ENCODE assay signal across 18 cellular contexts in genomic region chr15:64847016-64847415, GRCh38. TPM values are rescaled to one million over a fixed set of nuclear protein-coding genes. Genes with fewer than 3 reads are reported as not detected.
DNase-seq lines count a peak whose midpoint lies in the region; ATAC-seq, FAIRE-seq and TF ChIP-seq lines count a peak whose summit lies in the region.
"Had no signal": no experiment of that assay in that cellular context is flagged by ENCODE, and none has a peak within 500 bp of the region (broad histone marks: within the 10 kb centered on the region; RNA-seq: fewer than 3 reads in every experiment).

No MANE protein-coding gene starts in this region.

- H4K20me1 ChIP-seq in OCI-LY7 (ENCODE audit: insufficient read depth, low read length) = 0 out of 2 replicates have a peak, but pooled peaks cover 4% of the 10 kb centered on the region
- no peaks in the 10 kb centered on the region for H4K20me1 ChIP-seq in keratinocyte (ENCODE audit: control insufficient read depth, extremely low read depth, insufficient read depth, low read length)

- no peak overlapping the region for H3K4me3 ChIP-seq in OCI-LY7 (ENCODE audit: low read depth, low read length, poor library complexity, severe bottlenecking)
- peak overlapping the region in 1 of 3 experiments; percentile 46 for H3K4me3 ChIP-seq in keratinocyte (ENCODE audit: control insufficient read depth in 2 of 3, extremely low read depth in 1 of 3, insufficient read depth in 2 of 3, low read depth in 1 of 3, low read length in 3 of 3)
- H3K4me3 ChIP-seq: breast epithelium, testis had no signal

- dilution Hi-C loops in keratinocyte (cut with MboI; ENCODE audit: extremely low pct_ligation_motif_present, low sequenced_read_pairs) = no loop called here

- no peaks in the 10 kb centered on the region for H3K27me3 ChIP-seq in keratinocyte (ENCODE audit: control insufficient read depth, extremely low read depth, insufficient read depth, low read length)
- H3K27me3 ChIP-seq: breast epithelium, testis had no signal

- H3K9me1 ChIP-seq in keratinocyte (ENCODE audit: control insufficient read depth, extremely low read depth, insufficient read depth, low read length) = peaks cover 4% of the 10 kb centered on the region

- intact Hi-C loops in OCI-LY7 (cut with micrococcal nuclease; ENCODE audit: unreplicated experiment) = no loop called here

- H3K27me3 Mint-ChIP-seq in HFFc6 (ENCODE audit: insufficient read depth) = no peaks in the 10 kb centered on the region; the same call in 1 of the 2 replicates
- no peaks in the 10 kb centered on the region for H3K27me3 Mint-ChIP-seq in stimulated activated memory B cell treated with anti-CD40 and anti-IgM and Interleukin-4, amounts not matched to agents 10 μg/mL and 1 μg/mL and 100 μg/mL, for 72 hours
- H3K27me3 Mint-ChIP-seq: activated naive CD4-positive, alpha-beta T cell treated with anti-CD3 and anti-CD28 coated beads, Interleukin-2, amount 50 U/mL, for 24 hours had no signal

- BruUV-seq in OCI-LY7 (replicated peaks; lab: Mats Ljungman, UMichigan) = no TSS peak

- H3K4me1 Mint-ChIP-seq in HFFc6 (ENCODE audit: low read depth) = peaks cover 70% of the 10 kb centered on the region
- H3K4me1 Mint-ChIP-seq in stimulated activated memory B cell treated with anti-CD40 and anti-IgM and Interleukin-4, amounts not matched to agents 10 μg/mL and 1 μg/mL and 100 μg/mL, for 72 hours = peaks cover 84% of the 10 kb centered on the region

- no peak for DNase-seq in HFFc6
- DNase-seq in OCI-LY7 (ENCODE audit: low spot score) = no peak
- DNase-seq in keratinocyte (ENCODE audit: low read depth, low spot score) = no peak
- DNase-seq in mucosa of gallbladder (ENCODE audit: low spot score) = no peak
- no peak for DNase-seq in HuH-7 (ENCODE audit: low spot score)
- DNase-seq in NCI-H748 treated with DMSO at 0.1 percent for 48 hours (lab: John Stamatoyannopoulos, UW) = no peak
- DNase-seq in HEK293T (ENCODE audit: extremely low spot score) = no peak
- DNase-seq: C1 segment of cervical spinal cord; DND-41; NCI-H2029 treated with DMSO at 0.1 percent for 48 hours; stimulated activated CD4-positive, alpha-beta T cell treated with anti-CD3 and anti-CD28 coated beads, Interleukin-2, amount 100 ng/mL, for 24 hours; testis had no signal

- H3K36me3 ChIP-seq in OCI-LY7 (ENCODE audit: insufficient read depth, low read length) (peaks cover 33% of the 10 kb centered on the region), keratinocyte (ENCODE audit: control insufficient read depth in 2 of 2, extremely low read depth in 1 of 2, insufficient read depth in 2 of 2, low read length in 2 of 2) (peaks cover 0 to 7% of the 10 kb centered on the region in 2 experiments)
- H3K36me3 ChIP-seq: breast epithelium had no signal

- TF ChIP-seq CTCF in HFFc6 (IDR thresholded peaks at IDR 0.05) (no peak), OCI-LY7 (conservative IDR thresholded peaks at IDR 0.05; ENCODE audit: low read length) (no peak), keratinocyte (optimal IDR thresholded peaks at IDR 0.05 in 1 of 3, IDR thresholded peaks at IDR 0.05 in 1 of 3, conservative IDR thresholded peaks at IDR 0.05 in 1 of 3; ENCODE audit: extremely low read depth in 1 of 3, insufficient read depth in 2 of 3, low read length in 3 of 3) (no peak)

- H3K79me2 ChIP-seq in OCI-LY7 (ENCODE audit: insufficient read depth, low read depth, low read length) (peaks cover 34% of the 10 kb centered on the region), keratinocyte (ENCODE audit: control insufficient read depth, insufficient read depth, low read length) (peaks cover 65% of the 10 kb centered on the region)

- POLR2A ChIA-PET in OCI-LY7 (lab: Charles Lee) (interaction anchor here (0.7 to 1.0 kb wide), 2 partner anchors 47 to 440 kb away, joined by 3 to 5 read pairs; partner anchors contain the start of gene PARP16), HEK293T (lab: Yijun Ruan, JAX) (no interaction called here)

- peaks cover 24% of the 10 kb centered on the region for H3K36me3 Mint-ChIP-seq in HFFc6 (ENCODE audit: low read depth)
- peaks cover 29% of the 10 kb centered on the region for H3K36me3 Mint-ChIP-seq in stimulated activated memory B cell treated with anti-CD40 and anti-IgM and Interleukin-4, amounts not matched to agents 10 μg/mL and 1 μg/mL and 100 μg/mL, for 72 hours

- CTCF ChIA-PET in OCI-LY7 (lab: Charles Lee; ENCODE audit: unreplicated experiment) = no interaction called here
- CTCF ChIA-PET in HEK293T (lab: Yijun Ruan, JAX) = no interaction called here

- no peaks in the 10 kb centered on the region for H3K9me2 ChIP-seq in OCI-LY7 (ENCODE audit: insufficient read depth, low read length)

- peak overlapping the region; percentile 28 for H3K9ac ChIP-seq in keratinocyte (ENCODE audit: control insufficient read depth, extremely low read depth, insufficient read depth, low read length)

- H3K9me3 ChIP-seq in OCI-LY7 (ENCODE audit: low read length) (no peaks in the 10 kb centered on the region), keratinocyte (ENCODE audit: control insufficient read depth, low read depth, low read length) (no peaks in the 10 kb centered on the region)
- H3K9me3 ChIP-seq: breast epithelium, testis had no signal

- ATAC-seq in stimulated activated memory B cell treated with anti-CD40 and anti-IgM and Interleukin-4, amounts not matched to agents 10 μg/mL and 1 μg/mL and 100 μg/mL, for 72 hours = no peak
- ATAC-seq: activated CD4-positive, CD25-positive, alpha-beta regulatory T cell treated with anti-CD3 and anti-CD28 coated beads, Interleukin-2, amount 50 U/mL, for 24 hours; left ventricle myocardium superior; right cardiac atrium had no signal

- H3K4me1 ChIP-seq in OCI-LY7 (ENCODE audit: insufficient read depth, low read length, poor library complexity, severe bottlenecking) = peaks cover 52% of the 10 kb centered on the region
- peaks cover 69% of the 10 kb centered on the region for H3K4me1 ChIP-seq in keratinocyte (ENCODE audit: control insufficient read depth, extremely low read depth, insufficient read depth, low read length)

- FAIRE-seq in keratinocyte (lab: Jason Lieb, UNC) = peak; percentile 77

- H3K4me2 ChIP-seq in OCI-LY7 (ENCODE audit: low read length) = peak overlapping the region; percentile 42
- H3K4me2 ChIP-seq in keratinocyte (ENCODE audit: control insufficient read depth, extremely low read depth, insufficient read depth, low read depth, low read length) = peak overlapping the region; percentile 73

- H3K9me3 Mint-ChIP-seq in HFFc6 = no peaks in the 10 kb centered on the region
- no peaks in the 10 kb centered on the region for H3K9me3 Mint-ChIP-seq in stimulated activated memory B cell treated with anti-CD40 and anti-IgM and Interleukin-4, amounts not matched to agents 10 μg/mL and 1 μg/mL and 100 μg/mL, for 72 hours
- H3K9me3 Mint-ChIP-seq: activated naive CD4-positive, alpha-beta T cell treated with anti-CD3 and anti-CD28 coated beads, Interleukin-2, amount 50 U/mL, for 24 hours had no signal

- H3K27ac ChIP-seq in OCI-LY7 (ENCODE audit: low read depth, low read length, poor library complexity, severe bottlenecking) (no peak overlapping the region), keratinocyte (ENCODE audit: control insufficient read depth, insufficient read depth, low read length) (peak overlapping the region; percentile 29)

- no peak overlapping the region for H3K4me3 Mint-ChIP-seq in HFFc6
- no peak overlapping the region for H3K4me3 Mint-ChIP-seq in stimulated activated memory B cell treated with anti-CD40 and anti-IgM and Interleukin-4, amounts not matched to agents 10 μg/mL and 1 μg/mL and 100 μg/mL, for 72 hours
- H3K4me3 Mint-ChIP-seq: activated naive CD4-positive, alpha-beta T cell treated with anti-CD3 and anti-CD28 coated beads, Interleukin-2, amount 50 U/mL, for 24 hours had no signal

- H3K27ac Mint-ChIP-seq in HFFc6 = peak overlapping the region; percentile 37; the same call in 1 of the 2 replicates
- peak overlapping the region; percentile 76 for H3K27ac Mint-ChIP-seq in stimulated activated memory B cell treated with anti-CD40 and anti-IgM and Interleukin-4, amounts not matched to agents 10 μg/mL and 1 μg/mL and 100 μg/mL, for 72 hours
- H3K27ac Mint-ChIP-seq: activated naive CD4-positive, alpha-beta T cell treated with anti-CD3 and anti-CD28 coated beads, Interleukin-2, amount 50 U/mL, for 24 hours had no signal

- H2AFZ ChIP-seq in OCI-LY7 (ENCODE audit: low read length) (no peak overlapping the region), keratinocyte (ENCODE audit: control insufficient read depth, low read length) (no peak overlapping the region)

TF ChIP-seq in HEK293T, 16 proteins besides CTCF, POLR2A, EP300 and RAD21:
- TF ChIP-seq TARDBP (IDR thresholded peaks at IDR 0.05) (no peak), CTBP1 (IDR thresholded peaks at IDR 0.05; ENCODE audit: borderline replicate concordance) (no peak), FOXK2 (IDR thresholded peaks at IDR 0.05) (no peak)

RNA-seq across cellular contexts. Expression of gene PLEKHO2, which starts 5.3 kb away (rescaled TPM):
- 10 to 100 TPM; 23.0 to 28.3 (median 25.4) TPM for total RNA-seq in HFFc6 (2021; fragmentation: NEBNext Ultra II Directional; extraction: Animal tissue kit (Norgen Biotek cat#: 25700))
- 10.1 and 12.0 TPM in 2 replicates for total RNA-seq in OCI-LY7 (2014; rRNA removed; shearing (Covaris generic))
- 21.3 and 24.5 TPM in 2 replicates for total RNA-seq in OCI-LY7 (2022)
- 8.8 to 12.0 TPM (median 11.2 TPM) in 3 replicates for polyA plus RNA-seq in keratinocyte
- polyA plus RNA-seq in keratinocyte (2011; ENCODE audit: low read depth) = 1.0 TPM
- polyA plus RNA-seq in keratinocyte (2011; cell fraction: cytosol; rRNA removed) = 8.1 and 9.4 TPM in 2 replicates
- 14.6 and 17.0 TPM in 2 replicates for polyA plus RNA-seq in keratinocyte (2011; cell fraction: nucleus; rRNA removed)
- 4.9 and 11.6 TPM in 2 replicates for polyA plus RNA-seq in keratinocyte (2012; ENCODE audit: low replicate concordance)
- polyA minus RNA-seq in keratinocyte = 11.8 to 17.8 TPM (median 12.1 TPM) in 3 replicates
- polyA minus RNA-seq in keratinocyte (2011; cell fraction: cytosol; rRNA and poly(A)+ RNA removed) = 11.7 TPM
- 11.0 and 13.6 TPM in 2 replicates for polyA minus RNA-seq in keratinocyte (2011; cell fraction: nucleus; rRNA and poly(A)+ RNA removed)
- total RNA-seq in mucosa of gallbladder = 31.5 TPM

RNA-seq across cellular contexts. Expression of gene PIF1, which starts 21.6 kb away (rescaled TPM):
- total RNA-seq in HFFc6 (2021; fragmentation: NEBNext Ultra II Directional; extraction: Animal tissue kit (Norgen Biotek cat#: 25700)) = 10 to 100 TPM in 1 of 6 experiments, 1 to 10 TPM in 5; 4.0 to 10.7 (median 8.4) TPM
- 78.0 and 82.9 TPM in 2 replicates for total RNA-seq in OCI-LY7 (2014; rRNA removed; shearing (Covaris generic))
- total RNA-seq in OCI-LY7 (2022) (112 and 126 TPM in 2 replicates), mucosa of gallbladder (6.0 TPM)
- polyA plus RNA-seq in keratinocyte = 2.3 to 7.6 TPM (median 6.2 TPM) in 3 replicates
- not detected for polyA plus RNA-seq in keratinocyte (2011; ENCODE audit: low read depth)
- 0.44 and 0.75 TPM in 2 replicates for polyA plus RNA-seq in keratinocyte (2011; cell fraction: cytosol; rRNA removed)
- polyA plus RNA-seq in keratinocyte (2011; cell fraction: nucleus; rRNA removed) = 7.1 and 7.3 TPM in 2 replicates
- polyA plus RNA-seq in keratinocyte (2012; ENCODE audit: low replicate concordance) = 4.9 TPM in 1 of 2 replicates, not detected in the other
- polyA minus RNA-seq in keratinocyte = 1.1 to 9.9 TPM (median 3.0 TPM) in 3 replicates
- 6.9 TPM for polyA minus RNA-seq in keratinocyte (2011; cell fraction: cytosol; rRNA and poly(A)+ RNA removed)
- 0.63 and 1.4 TPM in 2 replicates for polyA minus RNA-seq in keratinocyte (2011; cell fraction: nucleus; rRNA and poly(A)+ RNA removed)

Comparison
In these comparisons a context has a peak if more than half of its experiments do, and no peak if none do; other contexts are left out.
1. RNA of gene PIF1, which starts 21.6 kb away (total RNA-seq): 78.0 to 126 TPM in OCI-LY7; 4.0 to 10.7 TPM in HFFc6 and 6.0 TPM in mucosa of gallbladder (single experiment); every median in the first group is over 4 times any median in the second.